In genomic region chr12:112121780-112122565, GRCh38 we compare ENCODE assay signal across 8 cellular contexts. TPM values are rescaled to one million over a fixed set of nuclear protein-coding genes. Genes with fewer than 3 reads are reported as not detected.
DNase-seq lines count a peak whose midpoint lies in the region; ATAC-seq and TF ChIP-seq lines count a peak whose summit lies in the region.

No MANE protein-coding gene starts in this region.

- no peak for TF ChIP-seq POLR2A in gastrocnemius medialis (IDR thresholded peaks at IDR 0.05)

- peak overlapping the region; percentile 33 for H2AFZ ChIP-seq in GM23248

- no peaks in the 10 kb centered on the region for H3K9me2 ChIP-seq in GM23248 (ENCODE audit: insufficient read depth)

- WGBS in GM23248 (ENCODE audit: low coverage in 1 of 2, low lambda C conversion rate in 2 of 2, missing lambda C conversion rate in 2 of 2), 2 experiments = 46 to 50% methylated on average over 11 of the region's 11 CpGs

- peak overlapping the region; percentile 17 for H3K9ac ChIP-seq in GM23248

- H3K4me1 ChIP-seq in GM23248 (ENCODE audit: insufficient read depth) (peaks cover 42% of the 10 kb centered on the region), gastrocnemius medialis (peaks cover 18 to 22% of the 10 kb centered on the region in 2 donors)

- ATAC-seq in left cardiac atrium = peak; percentile 68 to 78
- peak; percentile 10 to 28 for ATAC-seq in gastrocnemius medialis

- H3K27me3 ChIP-seq in GM23248 (replicated peaks; ENCODE audit: insufficient read depth) (no peaks in the 10 kb centered on the region), gastrocnemius medialis (no peaks in the 10 kb centered on the region)

- H3K4me2 ChIP-seq in GM23248 (ENCODE audit: unreplicated experiment) = peak overlapping the region; percentile 37

- H3K79me2 ChIP-seq in GM23248 (ENCODE audit: insufficient read depth) = peaks cover 15% of the 10 kb centered on the region

- peaks cover 22% of the 10 kb centered on the region; the same call in 1 of the 2 replicates for H3F3A ChIP-seq in GM23248 (ENCODE audit: insufficient read depth)

- peak; percentile 86 for DNase-seq in GM23248
- DNase-seq in amniotic epithelial cell (ENCODE audit: low read depth) = peak; percentile 93
- peak; percentile 80 for DNase-seq in left cardiac atrium
- peak; percentile 48 to 70 for DNase-seq in gastrocnemius medialis
- DNase-seq in stimulated activated CD4-positive, alpha-beta T cell treated with anti-CD3 and anti-CD28 coated beads, Interleukin-12 subunit alpha, Interleukin-12 subunit beta, amount 100 ng/mL, for 4 hours = no peak
- no peak for DNase-seq in KBM-7
- DNase-seq in DMS153 treated with DMSO at 0.1 percent for 48 hours (lab: John Stamatoyannopoulos, UW; ENCODE audit: unreplicated experiment) = no peak
- no peak for DNase-seq in activated CD4-positive, alpha-beta T cell treated with anti-CD3 and anti-CD28 coated beads for 4 hours

- H3K9me3 ChIP-seq in GM23248 (ENCODE audit: low read depth) (no peaks in the 10 kb centered on the region), gastrocnemius medialis (no peaks in the 10 kb centered on the region)

- no peaks in the 10 kb centered on the region for H4K20me1 ChIP-seq in GM23248 (ENCODE audit: insufficient read depth)

- intact Hi-C loops in left cardiac atrium (cut with DNase I) (no loop called here), gastrocnemius medialis (cut with DNase I; ENCODE audit: low total_unique reads) (loop anchor here (10.0 kb wide), 1 partner anchor 263 kb away; the partner anchor contains the start of gene HECTD4)

- H3K27ac ChIP-seq in GM23248 (peak overlapping the region; percentile 55), gastrocnemius medialis (peak overlapping the region; percentile 49 to 78 (median 66))

- no peak for TF ChIP-seq CTCF in gastrocnemius medialis (IDR thresholded peaks at IDR 0.05 in 4 of 5, conservative IDR thresholded peaks at IDR 0.05 in 1 of 5)

- H3K4me3 ChIP-seq in GM23248 = peak overlapping the region; percentile 33; the same call in 1 of the 2 replicates
- H3K4me3 ChIP-seq in gastrocnemius medialis = no peak overlapping the region

- in situ Hi-C loops in GM23248 (cut with MboI) (no loop called here), gastrocnemius medialis (cut with MboI; ENCODE audit: low sequenced_read_pairs in 4 of 4) (loop anchor here in 1 of 4 donors (25.0 kb wide), 1 partner anchor 290 kb away; the partner anchor contains the start of genes PTPN11 and RPL6), KBM-7 (cut with MboI; ENCODE audit: low pct_unique_long_range_greater_than_20kb, low sequenced_read_pairs) (no loop called here)

- H3K36me3 ChIP-seq in GM23248 (ENCODE audit: low read depth) (no peaks in the 10 kb centered on the region), gastrocnemius medialis (no peaks in the 10 kb centered on the region)

RNA-seq across cellular contexts. Expression of gene TRAFD1, which starts 3.4 kb away (rescaled TPM):
- 31.7 and 42.1 TPM in 2 replicates for total RNA-seq in GM23248 (2014; rRNA removed; shearing (Covaris generic))
- 34.2 and 36.5 TPM in 2 replicates for polyA plus RNA-seq in GM23248 (2016; fragmentation: Nextera tagmentation; extraction: Ambion mirVana)
- 10 to 100 TPM; 18.0 to 18.9 TPM for total RNA-seq in left cardiac atrium
- 10 to 100 TPM in 3 of 4 donors, 1 to 10 TPM in 1; 8.9 to 17.7 (median 14.5) TPM for total RNA-seq in gastrocnemius medialis

RNA-seq across cellular contexts. Expression of gene NAA25, which starts 13.4 kb away (rescaled TPM):
- 15.2 and 17.8 TPM in 2 replicates for total RNA-seq in GM23248 (2014; rRNA removed; shearing (Covaris generic))
- 16.1 and 17.2 TPM in 2 replicates for polyA plus RNA-seq in GM23248 (2016; fragmentation: Nextera tagmentation; extraction: Ambion mirVana)
- 10 to 100 TPM; 11.6 to 17.1 TPM for total RNA-seq in left cardiac atrium
- total RNA-seq in gastrocnemius medialis = 10 to 100 TPM; 17.2 to 44.6 (median 25.5) TPM

Comparison
In these comparisons a context has a peak if more than half of its experiments do, and no peak if none do; other contexts are left out.
1. DNase-seq: peak in GM23248 (single experiment), amniotic epithelial cell (single experiment), left cardiac atrium (single experiment) and gastrocnemius medialis (2 of 2); none in stimulated activated CD4-positive, alpha-beta T cell treated with anti-CD3 and anti-CD28 coated beads, Interleukin-12 subunit alpha, Interleukin-12 subunit beta, amount 100 ng/mL, for 4 hours (single experiment), KBM-7 (single experiment), DMS153 treated with DMSO at 0.1 percent for 48 hours (single experiment) and activated CD4-positive, alpha-beta T cell treated with anti-CD3 and anti-CD28 coated beads for 4 hours (0 of 2).